ENCODE assay signal across 18 cellular contexts in genomic region chr11:128898580-128899344, GRCh38. TPM values are rescaled to one million over a fixed set of nuclear protein-coding genes. Genes with fewer than 3 reads are reported as not detected.
DNase-seq lines count a peak whose midpoint lies in the region; ATAC-seq, FAIRE-seq and TF ChIP-seq lines count a peak whose summit lies in the region.
"Had no signal": no experiment of that assay in that cellular context is flagged by ENCODE, and none has a peak within 500 bp of the region (broad histone marks: within the 10 kb centered on the region; RNA-seq: fewer than 3 reads in every experiment).

No MANE protein-coding gene starts in this region.

- H2AK5ac ChIP-seq in IMR-90 (ENCODE audit: low read depth, low read length): no peak overlapping the region

- in situ Hi-C loops in IMR-90 (cut with MboI; ENCODE audit: low sequenced_read_pairs) (no loop called here), K562 (cut with MboI) (loop anchor here (25.0 kb wide), 1 partner anchor 414 kb away; no protein-coding TSS in a partner anchor)

- CTCF ChIA-PET in IMR-90 (lab: Yijun Ruan, JAX) (no interaction called here), K562 (lab: Yijun Ruan, JAX; ENCODE audit: low intra/inter-chr PET ratio) (no interaction called here), A673 (lab: Charles Lee) (no interaction called here)

- no peak overlapping the region for H2BK15ac ChIP-seq in IMR-90 (ENCODE audit: low read depth, low read length)

- TF ChIP-seq POLR2A in IMR-90 (IDR thresholded peaks at IDR 0.05; ENCODE audit: low read depth, low read length) (no peak), K562 (conservative IDR thresholded peaks at IDR 0.05) (no peak)

- H3K9me3 ChIP-seq in IMR-90 (ENCODE audit: control insufficient read depth, insufficient read depth, low read length) (no peaks in the 10 kb centered on the region), K562 (replicated peaks; ENCODE audit: control insufficient read depth, insufficient read depth, low read depth, low read length) (no peaks in the 10 kb centered on the region), osteoblast (ENCODE audit: low read depth, low read length) (no peaks in the 10 kb centered on the region), A673 (ENCODE audit: low read depth, low read length, poor library complexity, severe bottlenecking) (no peaks in the 10 kb centered on the region)
- H3K9me3 ChIP-seq: spleen had no signal

- no peak overlapping the region for H3K14ac ChIP-seq in IMR-90 (replicated peaks; ENCODE audit: low read depth, low read length)

- H3K4me1 ChIP-seq in IMR-90 (ENCODE audit: control insufficient read depth, insufficient read depth, low read length): peaks cover 6% of the 10 kb centered on the region; the same call in 1 of the 2 replicates
- peaks cover 0 to 5% of the 10 kb centered on the region in 2 experiments; a peak in 2 of 5 replicates for H3K4me1 ChIP-seq in K562 (replicated peaks in 1 of 2; ENCODE audit: control insufficient read depth in 2 of 2, insufficient read depth in 2 of 2, low read length in 2 of 2)
- peaks cover 17% of the 10 kb centered on the region for H3K4me1 ChIP-seq in osteoblast (ENCODE audit: insufficient read depth, low read length)
- H3K4me1 ChIP-seq in A673 (ENCODE audit: insufficient read depth, low read length, poor library complexity, severe bottlenecking): no peaks in the 10 kb centered on the region

- no peak overlapping the region for H4K8ac ChIP-seq in IMR-90 (ENCODE audit: low read depth in 2 of 2, low read length in 2 of 2)

- FAIRE-seq in K562 (lab: Jason Lieb, UNC): no peak
- FAIRE-seq: RCC 7860, TTC549 had no signal

- no peak overlapping the region for H3K56ac ChIP-seq in IMR-90 (ENCODE audit: extremely low read depth, insufficient read depth, low read length)

- H2BK20ac ChIP-seq in IMR-90 (ENCODE audit: low read depth, low read length): no peak overlapping the region

- no peak overlapping the region for H2AFZ ChIP-seq in IMR-90 (replicated peaks; ENCODE audit: low read length, poor library complexity)
- H2AFZ ChIP-seq in K562 (ENCODE audit: low read depth, low read length): no peak overlapping the region
- no peak overlapping the region for H2AFZ ChIP-seq in osteoblast (ENCODE audit: low read length)

- H3K79me2 ChIP-seq in K562 (ENCODE audit: control insufficient read depth, insufficient read depth, low read length) (no peaks in the 10 kb centered on the region), osteoblast (ENCODE audit: insufficient read depth, low read length) (no peaks in the 10 kb centered on the region)

- intact Hi-C loops in IMR-90 (cut with micrococcal nuclease): no loop called here
- intact Hi-C loops in K562 (cut with micrococcal nuclease): no loop called here
- intact Hi-C loops in A673 (cut with micrococcal nuclease; ENCODE audit: unreplicated experiment): no loop called here

- POLR2A ChIA-PET in IMR-90 (lab: Charles Lee; ENCODE audit: unreplicated experiment) (no interaction called here), K562 (lab: Yijun Ruan, JAX) (no interaction called here), A673 (lab: Charles Lee; ENCODE audit: low non-redundant PET) (no interaction called here)

- H3K79me1 ChIP-seq in IMR-90 (ENCODE audit: low read depth in 1 of 2, low read length in 2 of 2): no peaks in the 10 kb centered on the region

- no peak overlapping the region for H4K91ac ChIP-seq in IMR-90 (ENCODE audit: insufficient read depth, low read depth, low read length)

- TF ChIP-seq EP300 in K562 (IDR thresholded peaks at IDR 0.05; ENCODE audit: low read length): no peak

- H4K20me1 ChIP-seq in IMR-90 (ENCODE audit: insufficient read depth, low read length) (no peaks in the 10 kb centered on the region), K562 (replicated peaks; ENCODE audit: control insufficient read depth, insufficient read depth, low read length) (no peaks in the 10 kb centered on the region; the same call in 1 of the 2 replicates), osteoblast (ENCODE audit: insufficient read depth, low read length) (no peaks in the 10 kb centered on the region)

- H3K36me3 ChIP-seq in IMR-90 (ENCODE audit: control insufficient read depth, insufficient read depth, low read length) (no peaks in the 10 kb centered on the region), K562 (ENCODE audit: control insufficient read depth, insufficient read depth, low read length) (no peaks in the 10 kb centered on the region), osteoblast (ENCODE audit: insufficient read depth, low read length) (no peaks in the 10 kb centered on the region), A673 (ENCODE audit: insufficient read depth, low read length, poor library complexity, severe bottlenecking) (no peaks in the 10 kb centered on the region)
- H3K36me3 ChIP-seq: brain microvascular endothelial cell had no signal

- TF ChIP-seq RAD21 in IMR-90 (IDR thresholded peaks at IDR 0.05; ENCODE audit: low read length) (no peak), K562 (CRISPR knock-in tag; conservative IDR thresholded peaks at IDR 0.05 in 1 of 2, IDR thresholded peaks at IDR 0.05 in 1 of 2) (no peak)

- no peak overlapping the region for H2AK9ac ChIP-seq in IMR-90 (replicated peaks; ENCODE audit: low read depth, low read length, poor library complexity)

- no peak overlapping the region for H2BK120ac ChIP-seq in IMR-90 (ENCODE audit: low read depth, low read length)

- no peak overlapping the region for H3K4me2 ChIP-seq in IMR-90 (ENCODE audit: low read depth, low read length)
- H3K4me2 ChIP-seq in K562 (ENCODE audit: insufficient read depth, low read length): no peak overlapping the region
- H3K4me2 ChIP-seq in osteoblast (ENCODE audit: insufficient read depth, low read length): peak overlapping the region; percentile 59

- H3K27me3 ChIP-seq in IMR-90 (ENCODE audit: control insufficient read depth, insufficient read depth, low read length) (peaks cover 2% of the 10 kb centered on the region; the same call in 1 of the 2 replicates), K562 (ENCODE audit: control insufficient read depth in 2 of 2, insufficient read depth in 2 of 2, low read length in 2 of 2) (peaks cover 11 to 27% of the 10 kb centered on the region in 2 experiments; a peak in 4 of 5 replicates), osteoblast (ENCODE audit: insufficient read depth, low read length) (no peaks in the 10 kb centered on the region), A673 (replicated peaks; ENCODE audit: insufficient read depth, low read depth, low read length, poor library complexity) (no peaks in the 10 kb centered on the region)
- H3K27me3 ChIP-seq: brain microvascular endothelial cell had no signal

- dilution Hi-C loops in IMR-90 (cut with HindIII; ENCODE audit: low sequenced_read_pairs, unreplicated experiment): no loop called here

- DNase-seq in IMR-90 (peak; percentile 66), K562 (ENCODE audit: extremely low read depth in 1 of 4, low spot score in 3 of 4) (no peak), osteoblast (ENCODE audit: insufficient read length, low spot score, missing footprints) (no peak), A673 (ENCODE audit: low spot score) (no peak)
- DNase-seq: activated CD4-positive, alpha-beta T cell treated with anti-CD3 and anti-CD28 coated beads, Interleukin-2, amount 50 U/mL, for 1 hour; brain microvascular endothelial cell; COR-L47; Karpas-422; naive thymus-derived CD4-positive, alpha-beta T cell; NCI-H1105; NCI-H82; spleen had no signal

- TF ChIP-seq CTCF in IMR-90 (conservative IDR thresholded peaks at IDR 0.05; ENCODE audit: low read depth, low read length) (no peak), K562 (IDR thresholded peaks at IDR 0.05 in 2 of 3, conservative IDR thresholded peaks at IDR 0.05 in 1 of 3; ENCODE audit: insufficient read depth in 2 of 3, low read depth in 1 of 3, low read length in 3 of 3) (no peak), osteoblast (IDR thresholded peaks at IDR 0.05; ENCODE audit: extremely low read depth, low read depth, low read length) (no peak), A673 (conservative IDR thresholded peaks at IDR 0.05; ENCODE audit: low read depth, low read length) (no peak)

- no peak overlapping the region for H3K23ac ChIP-seq in IMR-90 (ENCODE audit: low read depth, low read length)

- H2BK5ac ChIP-seq in IMR-90 (ENCODE audit: low read depth, low read length, poor library complexity, severe bottlenecking): no peak overlapping the region

- H3K9ac ChIP-seq in IMR-90 (ENCODE audit: low read depth, low read length) (no peak overlapping the region), K562 (ENCODE audit: insufficient read depth in 1 of 2, low read depth in 2 of 2, low read length in 2 of 2) (no peak overlapping the region)

- H3K9me1 ChIP-seq in IMR-90 (ENCODE audit: insufficient read depth, low read length): no peaks in the 10 kb centered on the region
- H3K9me1 ChIP-seq in K562 (ENCODE audit: control insufficient read depth, insufficient read depth, low read length): no peaks in the 10 kb centered on the region

- H3K4me3 ChIP-seq in IMR-90 (ENCODE audit: insufficient read depth, low read depth, low read length) (no peak overlapping the region), K562 (no peak overlapping the region), osteoblast (ENCODE audit: insufficient read depth, low read length) (peak overlapping the region; percentile 36), A673 (ENCODE audit: low read depth, low read length, poor library complexity, severe bottlenecking) (no peak overlapping the region)
- H3K4me3 ChIP-seq: spleen had no signal

- H3K27ac ChIP-seq in IMR-90 (ENCODE audit: insufficient read depth, low read length) (no peak overlapping the region), K562 (ENCODE audit: extremely low read depth, low read depth, low read length) (no peak overlapping the region), osteoblast (ENCODE audit: low read depth, low read length) (no peak overlapping the region), A673 (ENCODE audit: low read depth, low read length, poor library complexity, severe bottlenecking) (no peak overlapping the region)
- H3K27ac ChIP-seq: brain microvascular endothelial cell, spleen had no signal

- no peak overlapping the region for H3K4ac ChIP-seq in IMR-90 (ENCODE audit: low read depth, low read length)

- H4K5ac ChIP-seq in IMR-90 (ENCODE audit: low read depth, low read length): no peak overlapping the region

- H3K18ac ChIP-seq in IMR-90 (ENCODE audit: low read depth, low read length): no peak overlapping the region

- no peak for ATAC-seq in IMR-90 (ENCODE audit: low read depth)
- no peak for ATAC-seq in K562
- ATAC-seq in GM19023 (IDR thresholded peaks at IDR 0.05; ENCODE audit: unreplicated experiment): no peak
- ATAC-seq: activated naive CD4-positive, alpha-beta T cell treated with anti-CD3 and anti-CD28 coated beads, Interleukin-2, amount 50 U/mL, for 72 hours; naive thymus-derived CD4-positive, alpha-beta T cell had no signal

- BruUV-seq in IMR-90 (replicated peaks; lab: Mats Ljungman, UMichigan) (no TSS peak), K562 (replicated peaks; lab: Mats Ljungman, UMichigan) (no TSS peak), A673 (replicated peaks; lab: Mats Ljungman, UMichigan) (no TSS peak)

- WGBS in IMR-90 (ENCODE audit: extremely low coverage in 2 of 2, insufficient read length in 1 of 2), 2 experiments: 83% methylated on average over 3 of the region's 13 CpGs; no CpG with 5 or more reads in 1 of the 2 experiments
- WGBS in K562 (ENCODE audit: insufficient coverage, low coverage, missing lambda C conversion rate): under 1% methylated on average over 13 of the region's 13 CpGs

RNA-seq across cellular contexts. Expression of gene KCNJ5, which starts 7.6 kb away (rescaled TPM):
- total RNA-seq in IMR-90 (2012; rRNA removed) (0.18 TPM in 1 of 2 replicates, not detected in the other), K562 (2014; rRNA removed) (not detected in 2 replicates), K562 (2014; rRNA removed; fragmentation: Illumina TruSeq; extraction: Trizol) (not detected in 2 replicates), K562 (2015; rRNA removed; fragmentation: Illumina TruSeq; extraction: Trizol) (not detected in 2 replicates), K562 (2021) (0.04 and 0.07 TPM in 2 replicates), osteoblast (0.29 and 0.36 TPM in 2 replicates), A673 (2021) (not detected in 2 replicates)
- polyA plus RNA-seq in IMR-90 (2012; rRNA removed) (0.07 TPM in 2 replicates), K562 (2011; rRNA removed) (not detected in 2 replicates), K562 (2014; fragmentation: Illumina TruSeq; extraction: Trizol) (not detected in 2 replicates), K562 (2014; fragmentation: Nextera tagmentation; extraction: Ambion mirVana) (not detected), K562 (2014; rRNA removed) (not detected in 2 replicates)
- polyA plus RNA-seq in IMR-90 (2012; cell fraction: cytosol; rRNA removed): 0.09 and 0.11 TPM in 2 replicates
- 0.05 and 0.06 TPM in 2 replicates for polyA plus RNA-seq in IMR-90 (2012; cell fraction: nucleus; rRNA removed; ENCODE audit: low replicate concordance)
- not detected in 2 replicates for total RNA-seq in K562 (2011; cell fraction: chromatin; rRNA removed; ENCODE audit: low replicate concordance)
- not detected in 2 replicates for total RNA-seq in K562 (2011; cell fraction: nucleolus; rRNA removed)
- total RNA-seq in K562 (2011; cell fraction: nucleoplasm; rRNA removed): not detected in 2 replicates
- not detected in 2 replicates for polyA plus RNA-seq in K562 (2011; cell fraction: cytosol; rRNA removed)
- not detected in 2 replicates for polyA plus RNA-seq in K562 (2011; cell fraction: nucleus; rRNA removed)
- not detected in 2 replicates for polyA plus RNA-seq in K562 (2012)
- not detected in 2 replicates for polyA minus RNA-seq in K562 (2011; rRNA and poly(A)+ RNA removed)
- not detected in 2 replicates for polyA minus RNA-seq in K562 (2011; cell fraction: cytosol; rRNA and poly(A)+ RNA removed)
- not detected in 2 replicates for polyA minus RNA-seq in K562 (2011; cell fraction: nucleus; rRNA and poly(A)+ RNA removed)
- total RNA-seq: activated naive CD4-positive, alpha-beta T cell treated with anti-CD3 and anti-CD28 coated beads, Interleukin-2, amount 50 U/mL, for 72 hours had no signal
- polyA plus RNA-seq: naive thymus-derived CD4-positive, alpha-beta T cell had no signal

RNA-seq across cellular contexts. Expression of gene KCNJ1, which starts 31.7 kb away (rescaled TPM):
- total RNA-seq in IMR-90 (2012; rRNA removed): not detected in 2 replicates
- polyA plus RNA-seq in IMR-90 (2012; rRNA removed): not detected in 2 replicates
- polyA plus RNA-seq in IMR-90 (2012; cell fraction: cytosol; rRNA removed): not detected in 2 replicates
- polyA plus RNA-seq in IMR-90 (2012; cell fraction: nucleus; rRNA removed; ENCODE audit: low replicate concordance): 0.17 TPM in 1 of 2 replicates, not detected in the other
- not detected in 2 replicates for total RNA-seq in K562 (2011; cell fraction: chromatin; rRNA removed; ENCODE audit: low replicate concordance)
- total RNA-seq in K562 (2011; cell fraction: nucleolus; rRNA removed): not detected in 2 replicates
- total RNA-seq in K562 (2011; cell fraction: nucleoplasm; rRNA removed): not detected in 2 replicates
- not detected in 2 replicates for total RNA-seq in K562 (2014; rRNA removed)
- total RNA-seq in K562 (2014; rRNA removed; fragmentation: Illumina TruSeq; extraction: Trizol): not detected in 2 replicates
- total RNA-seq in K562 (2015; rRNA removed; fragmentation: Illumina TruSeq; extraction: Trizol): not detected in 2 replicates
- total RNA-seq in K562 (2021): not detected in 2 replicates
- polyA plus RNA-seq in K562 (2011; rRNA removed): not detected in 2 replicates
- not detected in 2 replicates for polyA plus RNA-seq in K562 (2011; cell fraction: cytosol; rRNA removed)
- polyA plus RNA-seq in K562 (2011; cell fraction: nucleus; rRNA removed): not detected in 2 replicates
- not detected in 2 replicates for polyA plus RNA-seq in K562 (2012)
- not detected in 2 replicates for polyA plus RNA-seq in K562 (2014; fragmentation: Illumina TruSeq; extraction: Trizol)
- polyA plus RNA-seq in K562 (2014; fragmentation: Nextera tagmentation; extraction: Ambion mirVana): not detected
- not detected in 2 replicates for polyA plus RNA-seq in K562 (2014; rRNA removed)
- polyA minus RNA-seq in K562 (2011; rRNA and poly(A)+ RNA removed): not detected in 2 replicates
- not detected in 2 replicates for polyA minus RNA-seq in K562 (2011; cell fraction: cytosol; rRNA and poly(A)+ RNA removed)
- polyA minus RNA-seq in K562 (2011; cell fraction: nucleus; rRNA and poly(A)+ RNA removed): not detected in 2 replicates
- not detected in 2 replicates for total RNA-seq in osteoblast
- not detected in 2 replicates for total RNA-seq in A673 (2021)
- total RNA-seq: activated naive CD4-positive, alpha-beta T cell treated with anti-CD3 and anti-CD28 coated beads, Interleukin-2, amount 50 U/mL, for 72 hours; epithelial cell of proximal tubule; glomerular endothelial cell; naive thymus-derived CD4-positive, alpha-beta T cell; spleen had no signal

RNA-seq across cellular contexts. Expression of gene TP53AIP1, which starts 43.9 kb away (rescaled TPM):
- total RNA-seq in IMR-90 (2012; rRNA removed) (not detected in 2 replicates), K562 (2014; rRNA removed) (not detected in 2 replicates), K562 (2014; rRNA removed; fragmentation: Illumina TruSeq; extraction: Trizol) (not detected in 2 replicates), K562 (2015; rRNA removed; fragmentation: Illumina TruSeq; extraction: Trizol) (not detected in 2 replicates), K562 (2021) (not detected in 2 replicates), osteoblast (under 0.01 TPM in 1 of 2 replicates, not detected in the other), A673 (2021) (2.1 and 2.3 TPM in 2 replicates)
- polyA plus RNA-seq in IMR-90 (2012; rRNA removed) (not detected in 2 replicates), K562 (2011; rRNA removed) (not detected in 2 replicates), K562 (2014; fragmentation: Illumina TruSeq; extraction: Trizol) (not detected in 2 replicates), K562 (2014; fragmentation: Nextera tagmentation; extraction: Ambion mirVana) (not detected), K562 (2014; rRNA removed) (not detected in 2 replicates)
- not detected in 2 replicates for polyA plus RNA-seq in IMR-90 (2012; cell fraction: cytosol; rRNA removed)
- polyA plus RNA-seq in IMR-90 (2012; cell fraction: nucleus; rRNA removed; ENCODE audit: low replicate concordance): 0.12 and 0.13 TPM in 2 replicates
- not detected in 2 replicates for total RNA-seq in K562 (2011; cell fraction: chromatin; rRNA removed; ENCODE audit: low replicate concordance)
- not detected in 2 replicates for total RNA-seq in K562 (2011; cell fraction: nucleolus; rRNA removed)
- not detected in 2 replicates for total RNA-seq in K562 (2011; cell fraction: nucleoplasm; rRNA removed)
- polyA plus RNA-seq in K562 (2011; cell fraction: cytosol; rRNA removed): not detected in 2 replicates
- not detected in 2 replicates for polyA plus RNA-seq in K562 (2011; cell fraction: nucleus; rRNA removed)
- not detected in 2 replicates for polyA plus RNA-seq in K562 (2012)
- not detected in 2 replicates for polyA minus RNA-seq in K562 (2011; rRNA and poly(A)+ RNA removed)
- not detected in 2 replicates for polyA minus RNA-seq in K562 (2011; cell fraction: cytosol; rRNA and poly(A)+ RNA removed)
- polyA minus RNA-seq in K562 (2011; cell fraction: nucleus; rRNA and poly(A)+ RNA removed): not detected in 2 replicates
- total RNA-seq: activated naive CD4-positive, alpha-beta T cell treated with anti-CD3 and anti-CD28 coated beads, Interleukin-2, amount 50 U/mL, for 72 hours; epithelial cell of proximal tubule; glomerular endothelial cell; naive thymus-derived CD4-positive, alpha-beta T cell had no signal
- polyA plus RNA-seq: naive thymus-derived CD4-positive, alpha-beta T cell had no signal
